Comparison of ENCODE assay signal across 19 cellular contexts in genomic region chr9:37719526-37719925, GRCh38.
"Had no signal": no experiment of that assay in that cellular context is flagged by ENCODE, and none has a peak within 500 bp of the region (broad histone marks: within the 10 kb centered on the region; RNA-seq: fewer than 3 reads in every experiment).

No MANE protein-coding gene starts in this region.

- H3K27ac ChIP-seq: left ventricle myocardium inferior, tibial artery had no signal

- H3K4me3 ChIP-seq: left ventricle myocardium inferior, tibial artery had no signal

- DNase-seq: activated CD4-positive, alpha-beta T cell treated with anti-CD3 and anti-CD28 coated beads, Interleukin-2, amount 50 U/mL, for 1 hour; activated CD8-positive, alpha-beta memory T cell treated with anti-CD3 and anti-CD28 coated beads, Interleukin-2, amount 50 U/mL, for 4 hours; activated naive CD4-positive, alpha-beta T cell treated with anti-CD3 and anti-CD28 coated beads for 36 hours; activated T-cell treated with anti-CD3 and anti-CD28 coated beads, Interleukin-2, amount 50 U/mL, for 4 hours; anterior cingulate cortex; caudate nucleus; effector memory CD8-positive, alpha-beta T cell; immature natural killer cell; kidney glomerular epithelial cell; left ventricle myocardium inferior; occipital lobe; posterior cingulate gyrus; retina; stimulated activated CD4-positive, alpha-beta T cell treated with anti-CD3 and anti-CD28 coated beads, Interleukin-12 subunit alpha, Interleukin-12 subunit beta, amount 100 ng/mL, for 4 hours; stimulated activated CD4-positive, alpha-beta T cell treated with anti-CD3 and anti-CD28 coated beads, Interleukin-1b, Interleukin-23, amount 100 ng/mL, for 48 hours; stimulated activated naive CD8-positive, alpha-beta T cell treated with anti-CD3 and anti-CD28 coated beads, Interleukin-15, Interleukin-2, amounts not matched to agents 100 U/mL and 50 U/mL, for 24 hours; substantia nigra; tibial artery had no signal

- H3K4me1 ChIP-seq: left ventricle myocardium inferior, tibial artery had no signal

- H3K9me3 Mint-ChIP-seq: activated naive CD4-positive, alpha-beta T cell treated with anti-CD3 and anti-CD28 coated beads for 36 hours; activated T-cell treated with anti-CD3 and anti-CD28 coated beads, Interleukin-2, amount 50 U/mL, for 4 hours; brain; effector memory CD8-positive, alpha-beta T cell; immature natural killer cell had no signal

- H3K4me3 Mint-ChIP-seq: activated naive CD4-positive, alpha-beta T cell treated with anti-CD3 and anti-CD28 coated beads for 36 hours; activated T-cell treated with anti-CD3 and anti-CD28 coated beads, Interleukin-2, amount 50 U/mL, for 4 hours; brain; effector memory CD8-positive, alpha-beta T cell; immature natural killer cell had no signal

- H3K4me1 Mint-ChIP-seq: brain, immature natural killer cell had no signal

- H3K36me3 ChIP-seq: left ventricle myocardium inferior, tibial artery had no signal

- H3K27ac Mint-ChIP-seq: activated naive CD4-positive, alpha-beta T cell treated with anti-CD3 and anti-CD28 coated beads for 36 hours; brain; effector memory CD8-positive, alpha-beta T cell; immature natural killer cell had no signal

- H3K9me3 ChIP-seq: left ventricle myocardium inferior, tibial artery had no signal

- H3K36me3 Mint-ChIP-seq: brain, immature natural killer cell had no signal
